ENCODE assay signal across 1 cellular context in the genomic region with DNA sequence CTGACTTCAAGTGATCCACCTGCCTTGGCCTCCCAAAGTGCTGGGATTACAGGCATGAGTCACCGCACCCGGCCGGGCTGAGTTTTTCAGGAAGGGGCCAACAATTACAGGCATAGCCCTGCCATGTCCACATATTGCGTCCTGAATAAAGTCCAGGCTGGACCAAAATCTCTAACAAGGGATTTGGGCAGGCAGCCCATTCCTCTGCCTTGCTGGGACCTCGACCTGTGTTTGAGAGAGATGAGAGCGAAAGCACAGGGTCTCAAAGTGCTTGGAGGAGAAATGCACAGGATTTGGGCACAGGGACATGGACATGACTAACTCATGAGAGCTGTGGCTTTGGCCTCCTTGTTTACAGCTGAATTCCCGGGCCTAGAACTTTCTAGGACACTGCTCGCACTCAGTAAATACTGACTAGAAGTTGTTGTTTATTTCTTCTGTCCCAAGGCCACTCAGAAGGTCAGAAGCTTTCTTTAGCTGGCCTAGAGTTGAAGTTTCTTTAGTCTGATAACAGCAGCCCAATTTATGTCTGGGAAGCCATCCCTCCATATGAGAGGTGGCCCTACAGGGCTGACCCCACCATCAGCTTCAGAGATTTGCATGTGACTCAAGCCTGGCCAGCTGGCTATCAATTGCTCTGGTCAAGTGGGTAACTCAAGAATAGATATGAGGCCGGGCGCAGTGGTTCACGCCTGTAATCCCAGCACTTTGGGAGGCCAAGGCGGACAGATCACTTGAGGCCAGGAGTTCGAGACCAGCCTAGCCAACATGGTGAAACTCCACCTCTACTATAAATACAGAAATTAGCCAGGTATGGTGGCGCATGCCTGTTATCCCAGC.
TF ChIP-seq lines count a peak whose summit lies in the region.

No MANE protein-coding gene starts in this region.

TF ChIP-seq in IMR-90, 13 proteins besides CTCF, POLR2A, EP300 and RAD21 (continued from another document):
- TF ChIP-seq, protein P1, sequence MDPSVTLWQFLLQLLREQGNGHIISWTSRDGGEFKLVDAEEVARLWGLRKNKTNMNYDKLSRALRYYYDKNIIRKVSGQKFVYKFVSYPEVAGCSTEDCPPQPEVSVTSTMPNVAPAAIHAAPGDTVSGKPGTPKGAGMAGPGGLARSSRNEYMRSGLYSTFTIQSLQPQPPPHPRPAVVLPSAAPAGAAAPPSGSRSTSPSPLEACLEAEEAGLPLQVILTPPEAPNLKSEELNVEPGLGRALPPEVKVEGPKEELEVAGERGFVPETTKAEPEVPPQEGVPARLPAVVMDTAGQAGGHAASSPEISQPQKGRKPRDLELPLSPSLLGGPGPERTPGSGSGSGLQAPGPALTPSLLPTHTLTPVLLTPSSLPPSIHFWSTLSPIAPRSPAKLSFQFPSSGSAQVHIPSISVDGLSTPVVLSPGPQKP (IDR thresholded peaks at IDR 0.05; ENCODE audit: borderline replicate concordance, low read depth, low read length) = no peak
- TF ChIP-seq FOS (IDR thresholded peaks at IDR 0.05; ENCODE audit: low read depth, low read length) (no peak), CHD1 (IDR thresholded peaks at IDR 0.05; ENCODE audit: low read depth, low read length) (no peak), CEBPB (IDR thresholded peaks at IDR 0.05; ENCODE audit: low read depth, low read length) (no peak), MXI1 (IDR thresholded peaks at IDR 0.05; ENCODE audit: borderline replicate concordance, low read depth, low read length) (no peak), RFX5 (IDR thresholded peaks at IDR 0.05; ENCODE audit: low read depth, low read length) (no peak), RCOR1 (IDR thresholded peaks at IDR 0.05; ENCODE audit: insufficient replicate concordance, low read length) (no peak), SMC3 (IDR thresholded peaks at IDR 0.05; ENCODE audit: low read depth, low read length) (no peak), MAZ (IDR thresholded peaks at IDR 0.05; ENCODE audit: borderline replicate concordance, low read depth, low read length) (no peak), BHLHE40 (IDR thresholded peaks at IDR 0.05; ENCODE audit: low read depth, low read length) (no peak), MAFK (IDR thresholded peaks at IDR 0.05; ENCODE audit: low read depth, low read length) (no peak)
- TF ChIP-seq, protein P2, sequence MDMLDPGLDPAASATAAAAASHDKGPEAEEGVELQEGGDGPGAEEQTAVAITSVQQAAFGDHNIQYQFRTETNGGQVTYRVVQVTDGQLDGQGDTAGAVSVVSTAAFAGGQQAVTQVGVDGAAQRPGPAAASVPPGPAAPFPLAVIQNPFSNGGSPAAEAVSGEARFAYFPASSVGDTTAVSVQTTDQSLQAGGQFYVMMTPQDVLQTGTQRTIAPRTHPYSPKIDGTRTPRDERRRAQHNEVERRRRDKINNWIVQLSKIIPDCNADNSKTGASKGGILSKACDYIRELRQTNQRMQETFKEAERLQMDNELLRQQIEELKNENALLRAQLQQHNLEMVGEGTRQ (IDR thresholded peaks at IDR 0.05; ENCODE audit: low read depth, low read length) = no peak
